8 cellular contexts compared by ENCODE assay signal in genomic region chr20:49915380-49916145, GRCh38.
A peak's percentile ranks its signal among the peaks of the same experiment; 100 is the strongest.
DNase-seq lines count a peak whose midpoint lies in the region; ATAC-seq and TF ChIP-seq lines count a peak whose summit lies in the region.

SPATA2 (minus strand) TSS chr20:49915529; CDS start chr20:49908490, 7,039 bp downstream.

- H3K4me1 Mint-ChIP-seq in nephron progenitor cell = peaks cover 49% of the 10 kb centered on the region
- H3K4me1 Mint-ChIP-seq in stimulated activated naive CD8-positive, alpha-beta T cell treated with anti-CD3 and anti-CD28 coated beads, Interleukin-15, Interleukin-2, amounts not matched to agents 100 ng/mL and 50 ng/mL, for 24 hours (ENCODE audit: low read depth) = peaks cover 41% of the 10 kb centered on the region

- peaks cover 17% of the 10 kb centered on the region for H3K27me3 Mint-ChIP-seq in nephron progenitor cell (ENCODE audit: low read depth, poor library complexity)
- no peaks in the 10 kb centered on the region for H3K27me3 Mint-ChIP-seq in stimulated activated naive CD8-positive, alpha-beta T cell treated with anti-CD3 and anti-CD28 coated beads, Interleukin-15, Interleukin-2, amounts not matched to agents 100 ng/mL and 50 ng/mL, for 24 hours

- TF ChIP-seq CTCF in LNCaP clone FGC (IDR thresholded peaks at IDR 0.05; ENCODE audit: control insufficient read depth, extremely low read depth, insufficient read depth) = no peak
- peak; percentile 23 for TF ChIP-seq CTCF in RWPE2 (IDR thresholded peaks at IDR 0.05; ENCODE audit: poor library complexity, severe bottlenecking)
- TF ChIP-seq CTCF in nephron progenitor cell (IDR thresholded peaks at IDR 0.05) = no peak

- peaks cover 5% of the 10 kb centered on the region for H3K9me3 Mint-ChIP-seq in nephron progenitor cell
- H3K9me3 Mint-ChIP-seq in stimulated activated naive CD8-positive, alpha-beta T cell treated with anti-CD3 and anti-CD28 coated beads, Interleukin-15, Interleukin-2, amounts not matched to agents 100 ng/mL and 50 ng/mL, for 24 hours = no peaks in the 10 kb centered on the region

- peak; percentile 86 for ATAC-seq in RWPE2 (ENCODE audit: low read depth)

- H3K9me3 ChIP-seq in RWPE2 (ENCODE audit: severe bottlenecking) = no peaks in the 10 kb centered on the region

- H3K4me3 Mint-ChIP-seq in nephron progenitor cell = peak within 1 kb of the TSS; percentile 99
- H3K4me3 Mint-ChIP-seq in stimulated activated naive CD8-positive, alpha-beta T cell treated with anti-CD3 and anti-CD28 coated beads, Interleukin-15, Interleukin-2, amounts not matched to agents 100 ng/mL and 50 ng/mL, for 24 hours = peak within 1 kb of the TSS; percentile 100

- peak; percentile 97 for DNase-seq in EH (ENCODE audit: low read depth)
- DNase-seq in GOT3 (lab: John Stamatoyannopoulos, UW) = peak; percentile 96
- DNase-seq in LNCaP clone FGC (ENCODE audit: low read depth) = peak; percentile 87
- peak; percentile 100 for DNase-seq in RWPE2 (ENCODE audit: low spot score)
- DNase-seq in activated T-helper 9 cell treated with anti-CD3 and anti-CD28 coated beads, Interleukin-2, amount 50 U/mL, for 16 hours (ENCODE audit: low read depth) = peak; percentile 86
- peak; percentile 90 for DNase-seq in fibroblast of the conjunctiva (ENCODE audit: low read depth)
- peak; percentile 96 for DNase-seq in nephron progenitor cell

- no peaks in the 10 kb centered on the region for H3K36me3 Mint-ChIP-seq in nephron progenitor cell (ENCODE audit: low read depth)
- H3K36me3 Mint-ChIP-seq in stimulated activated naive CD8-positive, alpha-beta T cell treated with anti-CD3 and anti-CD28 coated beads, Interleukin-15, Interleukin-2, amounts not matched to agents 100 ng/mL and 50 ng/mL, for 24 hours (ENCODE audit: low read depth) = peaks cover 3% of the 10 kb centered on the region

- H3K27me3 ChIP-seq in RWPE2 (ENCODE audit: insufficient read depth, poor library complexity, severe bottlenecking) = no peaks in the 10 kb centered on the region

- H3K27ac ChIP-seq in RWPE2 (ENCODE audit: poor library complexity, severe bottlenecking) = peak within 1 kb of the TSS; percentile 89

- H3K27ac Mint-ChIP-seq in nephron progenitor cell = peak within 1 kb of the TSS; percentile 100
- H3K27ac Mint-ChIP-seq in stimulated activated naive CD8-positive, alpha-beta T cell treated with anti-CD3 and anti-CD28 coated beads, Interleukin-15, Interleukin-2, amounts not matched to agents 100 ng/mL and 50 ng/mL, for 24 hours = peak within 1 kb of the TSS; percentile 100

- peaks cover 12% of the 10 kb centered on the region; the same call in 1 of the 2 replicates for H3K36me3 ChIP-seq in RWPE2 (ENCODE audit: low read depth)

- H3K4me3 ChIP-seq in LNCaP clone FGC (ENCODE audit: low read depth, low read length) (peak within 1 kb of the TSS; percentile 66), RWPE2 (ENCODE audit: severe bottlenecking) (peak within 1 kb of the TSS; percentile 87)

- H3K4me1 ChIP-seq in RWPE2 (ENCODE audit: insufficient read depth, poor library complexity, severe bottlenecking) = peaks cover 5% of the 10 kb centered on the region

Comparison
In these comparisons a context has a peak if more than half of its experiments do, and no peak if none do; other contexts are left out.
1. Peak in every context shown above with its lines: DNase-seq, ATAC-seq, H3K4me3 ChIP-seq and H3K27ac ChIP-seq.